25 cellular contexts compared by ENCODE assay signal in genomic region chrX:118593407-118593806, GRCh38.
DNase-seq lines count a peak whose midpoint lies in the region; ATAC-seq, FAIRE-seq and TF ChIP-seq lines count a peak whose summit lies in the region.
"Had no signal": no experiment of that assay in that cellular context is flagged by ENCODE, and none has a peak within 500 bp of the region (broad histone marks: within the 10 kb centered on the region; RNA-seq: fewer than 3 reads in every experiment).

No MANE protein-coding gene starts in this region.

- H3K4me1 Mint-ChIP-seq in activated T-cell treated with anti-CD3 and anti-CD28 coated beads, Interleukin-2, amount 50 U/mL, for 72 hours (ENCODE audit: low read depth) = no peaks in the 10 kb centered on the region
- H3K4me1 Mint-ChIP-seq in T-helper 17 cell (peaks cover 10% of the 10 kb centered on the region), MCF 10A (ENCODE audit: insufficient read depth, unreplicated experiment) (peaks cover 7% of the 10 kb centered on the region)
- peaks cover 21% of the 10 kb centered on the region for H3K4me1 Mint-ChIP-seq in dendritic cell treated with granulocyte-macrophage colony-stimulating factor and Interleukin-4, amounts not matched to agents 40 ng/mL and 50 ng/mL, for 4 days (ENCODE audit: low read depth)

- no peaks in the 10 kb centered on the region for H3K27me3 Mint-ChIP-seq in activated T-cell treated with anti-CD3 and anti-CD28 coated beads, Interleukin-2, amount 50 U/mL, for 72 hours (ENCODE audit: low read depth)
- H3K27me3 Mint-ChIP-seq in T-helper 17 cell (no peaks in the 10 kb centered on the region), MCF 10A (ENCODE audit: insufficient read depth, unreplicated experiment) (peaks cover 33% of the 10 kb centered on the region)
- H3K27me3 Mint-ChIP-seq in dendritic cell treated with granulocyte-macrophage colony-stimulating factor and Interleukin-4, amounts not matched to agents 40 ng/mL and 50 ng/mL, for 4 days = no peaks in the 10 kb centered on the region

- ATAC-seq in activated T-cell treated with anti-CD3 and anti-CD28 coated beads, Interleukin-2, amount 50 U/mL, for 72 hours (replicated peaks in 1 of 2) = no peak
- ATAC-seq in T-helper 17 cell (no peak), GM21515 (IDR thresholded peaks at IDR 0.05; ENCODE audit: unreplicated experiment) (no peak)
- ATAC-seq: gastroesophageal sphincter, left lung had no signal

- H3K27ac ChIP-seq in small intestine (ENCODE audit: low read depth in 1 of 2, low read length in 1 of 2) = no peak overlapping the region
- H3K27ac ChIP-seq: BLaER1, brain microvascular endothelial cell, left lung, RWPE1, skin epidermis, testis had no signal

- no peaks in the 10 kb centered on the region for H3K36me3 ChIP-seq in small intestine (ENCODE audit: control insufficient read depth in 2 of 2, insufficient read depth in 2 of 2, low read length in 2 of 2)
- H3K36me3 ChIP-seq: brain microvascular endothelial cell, HAP-1 had no signal

- TF ChIP-seq CTCF in MCF 10A (IDR thresholded peaks at IDR 0.05; ENCODE audit: unreplicated experiment) = no peak

- no peak for DNase-seq in activated T-cell treated with anti-CD3 and anti-CD28 coated beads, Interleukin-2, amount 50 U/mL, for 72 hours
- DNase-seq in activated T-cell treated with anti-CD3 and anti-CD28 coated beads, Interleukin-2, amount 50 U/mL, for 48 hours = no peak
- DNase-seq in GM12891 (ENCODE audit: insufficient read length, low spot score) = no peak
- no peak for DNase-seq in T-helper 17 cell
- no peak for DNase-seq in MCF 10A (ENCODE audit: unreplicated experiment)
- DNase-seq in small intestine = no peak
- DNase-seq: ACHN; activated CD4-positive, CD25-positive, alpha-beta regulatory T cell treated with anti-CD3 and anti-CD28 coated beads, Interleukin-2, amount 50 U/mL, for 72 hours; brain microvascular endothelial cell; hippocampal formation; immature natural killer cell; left lung; naive B cell; NCI-H1105; NCI-H1930; stimulated activated CD4-positive, alpha-beta T cell treated with anti-CD3 and anti-CD28 coated beads, Interleukin-1b, Interleukin-23, amount 100 ng/mL, for 48 hours; testis had no signal

- H3K9me3 Mint-ChIP-seq in activated T-cell treated with anti-CD3 and anti-CD28 coated beads, Interleukin-2, amount 50 U/mL, for 72 hours = no peaks in the 10 kb centered on the region
- H3K9me3 Mint-ChIP-seq in dendritic cell treated with granulocyte-macrophage colony-stimulating factor and Interleukin-4, amounts not matched to agents 40 ng/mL and 50 ng/mL, for 4 days = no peaks in the 10 kb centered on the region
- H3K9me3 Mint-ChIP-seq in MCF 10A (ENCODE audit: unreplicated experiment) = no peaks in the 10 kb centered on the region
- H3K9me3 Mint-ChIP-seq: activated T-helper 1 cell treated with anti-CD3 and anti-CD28 coated beads, Interleukin-12 subunit alpha, Interleukin-12 subunit beta, Interleukin-2, Interleukin-4 antibody, amounts not matched to agents 30 ng/mL and 10 ng/mL and 1 ng/mL, durations not matched to agents 14 hours and 24 hours and 36 hours; immature natural killer cell had no signal

- POLR2A ChIA-PET in MCF 10A (lab: Yijun Ruan, JAX) = no interaction called here

- H3K4me1 ChIP-seq in small intestine (ENCODE audit: control insufficient read depth in 2 of 2, insufficient read depth in 1 of 2, low read depth in 1 of 2, low read length in 1 of 2) = no peaks in the 10 kb centered on the region
- H3K4me1 ChIP-seq: HAP-1, testis had no signal

- intact Hi-C loops in dendritic cell treated with granulocyte-macrophage colony-stimulating factor and Interleukin-4, amounts not matched to agents 40 ng/mL and 50 ng/mL, for 4 days (cut with micrococcal nuclease) = no loop called here
- intact Hi-C loops in MCF 10A (cut with micrococcal nuclease) = no loop called here

- FAIRE-seq in GM12891 (lab: Jason Lieb, UNC) (peak; percentile 13), small intestine (lab: Jason Lieb, UNC) (no peak)

- H3K9me3 ChIP-seq in T-helper 17 cell (ENCODE audit: control insufficient read depth, low read length, poor library complexity, severe bottlenecking) = no peaks in the 10 kb centered on the region
- no peaks in the 10 kb centered on the region for H3K9me3 ChIP-seq in small intestine (ENCODE audit: control insufficient read depth, low read depth)
- H3K9me3 ChIP-seq: BLaER1, gastroesophageal sphincter, HAP-1, left lung, testis had no signal

- TF ChIP-seq POLR2A in GM12891 (IDR thresholded peaks at IDR 0.05; ENCODE audit: low read depth, low read length) = no peak

- no peak overlapping the region for H3K4me3 ChIP-seq in small intestine (ENCODE audit: low read depth in 1 of 2, low read length in 2 of 2)
- H3K4me3 ChIP-seq: BLaER1, gastroesophageal sphincter, HAP-1, left lung, skin epidermis, testis had no signal

- no peak overlapping the region for H3K4me3 Mint-ChIP-seq in activated T-cell treated with anti-CD3 and anti-CD28 coated beads, Interleukin-2, amount 50 U/mL, for 72 hours
- H3K4me3 Mint-ChIP-seq in T-helper 17 cell = no peak overlapping the region
- no peak overlapping the region for H3K4me3 Mint-ChIP-seq in dendritic cell treated with granulocyte-macrophage colony-stimulating factor and Interleukin-4, amounts not matched to agents 40 ng/mL and 50 ng/mL, for 4 days
- H3K4me3 Mint-ChIP-seq in MCF 10A (ENCODE audit: unreplicated experiment) = no peak overlapping the region
- H3K4me3 Mint-ChIP-seq: activated T-helper 1 cell treated with anti-CD3 and anti-CD28 coated beads, Interleukin-12 subunit alpha, Interleukin-12 subunit beta, Interleukin-2, Interleukin-4 antibody, amounts not matched to agents 30 ng/mL and 10 ng/mL and 1 ng/mL, durations not matched to agents 14 hours and 24 hours and 36 hours; immature natural killer cell; naive B cell had no signal

- WGBS in small intestine, 3 donors = 48 to 81% (median 76%) methylated on average over 3 of the region's 3 CpGs

- BruUV-seq in MCF 10A (replicated peaks; lab: Mats Ljungman, UMichigan) = no TSS peak

- H3K27me3 ChIP-seq in small intestine (ENCODE audit: control insufficient read depth in 2 of 2, insufficient read depth in 2 of 2, low read length in 2 of 2) = no peaks in the 10 kb centered on the region
- H3K27me3 ChIP-seq: BLaER1, brain microvascular endothelial cell, gastroesophageal sphincter, left lung, testis had no signal

- peak overlapping the region; percentile 61 for H3K27ac Mint-ChIP-seq in activated T-cell treated with anti-CD3 and anti-CD28 coated beads, Interleukin-2, amount 50 U/mL, for 72 hours
- peak overlapping the region; percentile 19 for H3K27ac Mint-ChIP-seq in T-helper 17 cell
- peak overlapping the region; percentile 41 for H3K27ac Mint-ChIP-seq in dendritic cell treated with granulocyte-macrophage colony-stimulating factor and Interleukin-4, amounts not matched to agents 40 ng/mL and 50 ng/mL, for 4 days
- H3K27ac Mint-ChIP-seq in MCF 10A (ENCODE audit: low read depth, unreplicated experiment) = no peak overlapping the region
- H3K27ac Mint-ChIP-seq: activated T-helper 1 cell treated with anti-CD3 and anti-CD28 coated beads, Interleukin-12 subunit alpha, Interleukin-12 subunit beta, Interleukin-2, Interleukin-4 antibody, amounts not matched to agents 30 ng/mL and 10 ng/mL and 1 ng/mL, durations not matched to agents 14 hours and 24 hours and 36 hours had no signal

- peaks cover 4 to 6% of the 10 kb centered on the region in 2 donors for H3K36me3 Mint-ChIP-seq in activated T-cell treated with anti-CD3 and anti-CD28 coated beads, Interleukin-2, amount 50 U/mL, for 72 hours (ENCODE audit: insufficient read depth in 2 of 2)
- H3K36me3 Mint-ChIP-seq in T-helper 17 cell (ENCODE audit: low read depth) = peaks cover 7% of the 10 kb centered on the region
- H3K36me3 Mint-ChIP-seq in dendritic cell treated with granulocyte-macrophage colony-stimulating factor and Interleukin-4, amounts not matched to agents 40 ng/mL and 50 ng/mL, for 4 days (ENCODE audit: low read depth) = peaks cover 75% of the 10 kb centered on the region
- H3K36me3 Mint-ChIP-seq in MCF 10A (ENCODE audit: insufficient read depth, unreplicated experiment) = no peaks in the 10 kb centered on the region

- CTCF ChIA-PET in MCF 10A (lab: Yijun Ruan, JAX) = interaction anchor here (0.8 kb wide), 1 partner anchor 8 kb away, joined by 4 read pairs; no protein-coding TSS in a partner anchor

TF ChIP-seq in GM12891, 5 proteins besides CTCF, POLR2A, EP300 and RAD21:
- TF ChIP-seq POU2F2 (IDR thresholded peaks at IDR 0.05; ENCODE audit: low read depth, low read length) (no peak), POLR2AphosphoS5 (IDR thresholded peaks at IDR 0.05; ENCODE audit: low read depth, low read length) (no peak), TAF1 (IDR thresholded peaks at IDR 0.05; ENCODE audit: low read depth, low read length) (no peak), PAX5 (IDR thresholded peaks at IDR 0.05; ENCODE audit: insufficient read depth, low read length, severe bottlenecking) (no peak), SPI1 (IDR thresholded peaks at IDR 0.05; ENCODE audit: low read depth, low read length) (no peak)
